In genomic region chr1:109256971-109257681, GRCh38 we compare ENCODE assay signal across 21 cellular contexts. TPM values are rescaled to one million over a fixed set of nuclear protein-coding genes. Genes with fewer than 3 reads are reported as not detected.
DNase-seq lines count a peak whose midpoint lies in the region; ATAC-seq and TF ChIP-seq lines count a peak whose summit lies in the region.
"Had no signal": no experiment of that assay in that cellular context is flagged by ENCODE, and none has a peak within 500 bp of the region (broad histone marks: within the 10 kb centered on the region; RNA-seq: fewer than 3 reads in every experiment).

No MANE protein-coding gene starts in this region.

- 37 to 56% methylated on average over 5 of the region's 5 CpGs for WGBS in esophagus squamous epithelium, 2 donors
- WGBS in thyroid gland, 2 donors: 91 to 93% methylated on average over 5 of the region's 5 CpGs

- no peak overlapping the region for H3K27ac Mint-ChIP-seq in activated CD8-positive, alpha-beta T cell treated with anti-CD3 and anti-CD28 coated beads for 36 hours
- no peak overlapping the region for H3K27ac Mint-ChIP-seq in activated CD8-positive, alpha-beta T cell treated with anti-CD3 and anti-CD28 coated beads, Interleukin-2, amount 10 ng/mL, durations not matched to agents 7 days and 5 days
- H3K27ac Mint-ChIP-seq: activated CD4-positive, alpha-beta T cell treated with anti-CD3 and anti-CD28 coated beads, Interleukin-2, amount 10 ng/mL, durations not matched to agents 7 days and 5 days; natural killer cell; stimulated activated effector memory CD8-positive, alpha-beta T cell treated with anti-CD3 and anti-CD28 coated beads, Interleukin-12 subunit alpha, Interleukin-12 subunit beta, amount 100 ng/mL, for 72 hours had no signal

- H3K9me3 ChIP-seq in WERI-Rb-1 (ENCODE audit: severe bottlenecking) (no peaks in the 10 kb centered on the region), esophagus squamous epithelium (no peaks in the 10 kb centered on the region), thyroid gland (no peaks in the 10 kb centered on the region), uterus (no peaks in the 10 kb centered on the region)
- H3K9me3 ChIP-seq: BLaER1 treated with 17β-estradiol and CSF1 and Interleukin-3, amounts not matched to agents 10 nM and 100 nM; HAP-1; upper lobe of right lung had no signal

- no peak for TF ChIP-seq CTCF in activated CD8-positive, alpha-beta T cell treated with anti-CD3 and anti-CD28 coated beads for 36 hours (IDR thresholded peaks at IDR 0.05)
- no peak for TF ChIP-seq CTCF in WERI-Rb-1 (IDR thresholded peaks at IDR 0.05; ENCODE audit: low read depth, low read length)
- TF ChIP-seq CTCF in esophagus squamous epithelium (IDR thresholded peaks at IDR 0.05): no peak
- TF ChIP-seq CTCF in thyroid gland (IDR thresholded peaks at IDR 0.05): no peak
- TF ChIP-seq CTCF in uterus (IDR thresholded peaks at IDR 0.05): no peak

- H3K36me3 Mint-ChIP-seq in activated CD8-positive, alpha-beta T cell treated with anti-CD3 and anti-CD28 coated beads for 36 hours (ENCODE audit: low read depth): no peaks in the 10 kb centered on the region
- no peaks in the 10 kb centered on the region for H3K36me3 Mint-ChIP-seq in activated CD8-positive, alpha-beta T cell treated with anti-CD3 and anti-CD28 coated beads, Interleukin-2, amount 10 ng/mL, durations not matched to agents 7 days and 5 days (ENCODE audit: low read depth)
- H3K36me3 Mint-ChIP-seq: natural killer cell; stimulated activated effector memory CD8-positive, alpha-beta T cell treated with anti-CD3 and anti-CD28 coated beads, Interleukin-12 subunit alpha, Interleukin-12 subunit beta, amount 100 ng/mL, for 72 hours had no signal

- H3K4me3 ChIP-seq in WERI-Rb-1 (ENCODE audit: low read depth, low read length) (no peak overlapping the region), esophagus squamous epithelium (no peak overlapping the region), thyroid gland (replicated peaks in 1 of 3) (no peak overlapping the region), uterus (no peak overlapping the region)
- H3K4me3 ChIP-seq: BLaER1 treated with 17β-estradiol and CSF1 and Interleukin-3, amounts not matched to agents 10 nM and 100 nM; HAP-1; upper lobe of right lung had no signal

- no peaks in the 10 kb centered on the region for H3K9me3 Mint-ChIP-seq in activated CD8-positive, alpha-beta T cell treated with anti-CD3 and anti-CD28 coated beads for 36 hours
- no peaks in the 10 kb centered on the region for H3K9me3 Mint-ChIP-seq in activated CD8-positive, alpha-beta T cell treated with anti-CD3 and anti-CD28 coated beads, Interleukin-2, amount 10 ng/mL, durations not matched to agents 7 days and 5 days (ENCODE audit: insufficient read depth)
- H3K9me3 Mint-ChIP-seq: activated CD4-positive, alpha-beta T cell treated with anti-CD3 and anti-CD28 coated beads, Interleukin-2, amount 10 ng/mL, durations not matched to agents 7 days and 5 days; natural killer cell; stimulated activated effector memory CD8-positive, alpha-beta T cell treated with anti-CD3 and anti-CD28 coated beads, Interleukin-12 subunit alpha, Interleukin-12 subunit beta, amount 100 ng/mL, for 72 hours had no signal

- ATAC-seq in activated CD8-positive, alpha-beta T cell treated with anti-CD3 and anti-CD28 coated beads for 36 hours: peak; percentile 20
- no peak for ATAC-seq in activated CD8-positive, alpha-beta T cell treated with anti-CD3 and anti-CD28 coated beads, Interleukin-2, amount 10 ng/mL, durations not matched to agents 7 days and 5 days
- no peak for ATAC-seq in GM21717 (IDR thresholded peaks at IDR 0.05; ENCODE audit: unreplicated experiment)
- ATAC-seq: natural killer cell; stimulated activated effector memory CD8-positive, alpha-beta T cell treated with anti-CD3 and anti-CD28 coated beads, Interleukin-12 subunit alpha, Interleukin-12 subunit beta, amount 100 ng/mL, for 72 hours; upper lobe of right lung had no signal

- intact Hi-C loops in activated CD8-positive, alpha-beta T cell treated with anti-CD3 and anti-CD28 coated beads for 36 hours (cut with micrococcal nuclease): no loop called here
- intact Hi-C loops in esophagus squamous epithelium (cut with DNase I) (loop anchor here (10.0 kb wide), 1 partner anchor 52 kb away; no protein-coding TSS in a partner anchor), thyroid gland (cut with DNase I) (loop anchor here (10.0 kb wide), 1 partner anchor 228 kb away; the partner anchor contains the start of gene ATXN7L2), uterus (cut with DNase I; ENCODE audit: low total_unique reads) (no loop called here)

- CTCF ChIA-PET in activated CD8-positive, alpha-beta T cell treated with anti-CD3 and anti-CD28 coated beads for 36 hours (lab: Charles Lee): interaction anchor here (0.6 to 1.2 kb wide), 4 partner anchors 26 to 276 kb away, joined by 3 to 4 read pairs (median 3); partner anchors contain the start of gene PSRC1
- CTCF ChIA-PET in activated CD8-positive, alpha-beta T cell treated with anti-CD3 and anti-CD28 coated beads, Interleukin-2, amount 10 ng/mL, durations not matched to agents 7 days and 5 days (lab: Charles Lee): interaction anchor here (0.9 to 1.9 kb wide), 3 partner anchors 18 to 275 kb away, joined by 3 to 6 read pairs (median 3); no protein-coding TSS in a partner anchor

- H3K4me1 Mint-ChIP-seq in activated CD8-positive, alpha-beta T cell treated with anti-CD3 and anti-CD28 coated beads for 36 hours (ENCODE audit: low read depth): peaks cover 2% of the 10 kb centered on the region
- H3K4me1 Mint-ChIP-seq in activated CD8-positive, alpha-beta T cell treated with anti-CD3 and anti-CD28 coated beads, Interleukin-2, amount 10 ng/mL, durations not matched to agents 7 days and 5 days (ENCODE audit: low read depth): peaks cover 7% of the 10 kb centered on the region

- H3K27ac ChIP-seq in WERI-Rb-1 (peak overlapping the region; percentile 82), esophagus squamous epithelium (peak overlapping the region in 3 of 4 donors; percentile 13 to 94 (median 48)), thyroid gland (peak overlapping the region in 2 of 3 donors; percentile 22 to 48), uterus (no peak overlapping the region)
- H3K27ac ChIP-seq: BLaER1 treated with 17β-estradiol and CSF1 and Interleukin-3, amounts not matched to agents 10 nM and 100 nM; upper lobe of right lung had no signal

- no peaks in the 10 kb centered on the region for H3K27me3 Mint-ChIP-seq in activated CD8-positive, alpha-beta T cell treated with anti-CD3 and anti-CD28 coated beads for 36 hours
- H3K27me3 Mint-ChIP-seq in activated CD8-positive, alpha-beta T cell treated with anti-CD3 and anti-CD28 coated beads, Interleukin-2, amount 10 ng/mL, durations not matched to agents 7 days and 5 days (ENCODE audit: low read depth): no peaks in the 10 kb centered on the region
- H3K27me3 Mint-ChIP-seq: activated CD4-positive, alpha-beta T cell treated with anti-CD3 and anti-CD28 coated beads, Interleukin-2, amount 10 ng/mL, durations not matched to agents 7 days and 5 days had no signal

- TF ChIP-seq POLR2A in esophagus squamous epithelium (IDR thresholded peaks at IDR 0.05): no peak
- TF ChIP-seq POLR2A in thyroid gland (IDR thresholded peaks at IDR 0.05): no peak
- TF ChIP-seq POLR2A in uterus (IDR thresholded peaks at IDR 0.05): no peak

- DNase-seq in activated CD8-positive, alpha-beta T cell treated with anti-CD3 and anti-CD28 coated beads for 36 hours: no peak
- DNase-seq in activated CD8-positive, alpha-beta T cell treated with anti-CD3 and anti-CD28 coated beads, Interleukin-2, amount 10 ng/mL, durations not matched to agents 7 days and 5 days: no peak
- DNase-seq in WERI-Rb-1 (no peak), esophagus squamous epithelium (lab: John Stamatoyannopoulos, UW) (no peak), thyroid gland (no peak), uterus (no peak)
- no peak for DNase-seq in stimulated activated CD4-positive, alpha-beta T cell treated with anti-CD3 and anti-CD28 coated beads, Interleukin-12 subunit alpha, Interleukin-12 subunit beta, amount 100 ng/mL, for 4 hours
- DNase-seq: activated CD4-positive, alpha-beta T cell treated with anti-CD3 and anti-CD28 coated beads, Interleukin-2, amount 10 ng/mL, durations not matched to agents 7 days and 5 days; activated naive CD4-positive, alpha-beta T cell; DMS153; natural killer cell; NCI-H146; NCI-H510A; upper lobe of right lung had no signal

- H3K4me3 Mint-ChIP-seq in activated CD8-positive, alpha-beta T cell treated with anti-CD3 and anti-CD28 coated beads for 36 hours: no peak overlapping the region
- H3K4me3 Mint-ChIP-seq in activated CD8-positive, alpha-beta T cell treated with anti-CD3 and anti-CD28 coated beads, Interleukin-2, amount 10 ng/mL, durations not matched to agents 7 days and 5 days: no peak overlapping the region
- H3K4me3 Mint-ChIP-seq: activated CD4-positive, alpha-beta T cell treated with anti-CD3 and anti-CD28 coated beads, Interleukin-2, amount 10 ng/mL, durations not matched to agents 7 days and 5 days; natural killer cell; stimulated activated effector memory CD8-positive, alpha-beta T cell treated with anti-CD3 and anti-CD28 coated beads, Interleukin-12 subunit alpha, Interleukin-12 subunit beta, amount 100 ng/mL, for 72 hours had no signal

- H3K36me3 ChIP-seq in WERI-Rb-1 (peaks cover 64% of the 10 kb centered on the region), esophagus squamous epithelium (peaks cover 0 to 46% (median 0%) of the 10 kb centered on the region in 3 donors), thyroid gland (peaks cover 7 to 8% of the 10 kb centered on the region in 2 donors), uterus (no peaks in the 10 kb centered on the region)
- H3K36me3 ChIP-seq: upper lobe of right lung had no signal

- H3K27me3 ChIP-seq in WERI-Rb-1 (ENCODE audit: insufficient read depth, low read depth, severe bottlenecking): no peaks in the 10 kb centered on the region
- H3K27me3 ChIP-seq in esophagus squamous epithelium: no peaks in the 10 kb centered on the region
- H3K27me3 ChIP-seq in thyroid gland: no peaks in the 10 kb centered on the region
- no peaks in the 10 kb centered on the region for H3K27me3 ChIP-seq in uterus
- H3K27me3 ChIP-seq: BLaER1 treated with 17β-estradiol and CSF1 and Interleukin-3, amounts not matched to agents 10 nM and 100 nM; upper lobe of right lung had no signal

- POLR2A ChIA-PET in activated CD8-positive, alpha-beta T cell treated with anti-CD3 and anti-CD28 coated beads for 36 hours (lab: Charles Lee): interaction anchor here (1.6 kb wide), 1 partner anchor 10 kb away, joined by 6 read pairs; no protein-coding TSS in a partner anchor
- POLR2A ChIA-PET in activated CD8-positive, alpha-beta T cell treated with anti-CD3 and anti-CD28 coated beads, Interleukin-2, amount 10 ng/mL, durations not matched to agents 7 days and 5 days (lab: Charles Lee): interaction anchor here (1.2 kb wide), 1 partner anchor 291 kb away, joined by 3 read pairs; the partner anchor contains the start of gene GNAI3

- H3K4me1 ChIP-seq in esophagus squamous epithelium (peaks cover 24 to 82% (median 28%) of the 10 kb centered on the region in 3 donors), thyroid gland (peaks cover 35 to 49% of the 10 kb centered on the region in 2 donors), uterus (peaks cover 0 to 14% of the 10 kb centered on the region in 2 donors)

RNA-seq across cellular contexts. Expression of gene CELSR2, which starts 7.8 kb away (rescaled TPM):
- total RNA-seq in activated CD8-positive, alpha-beta T cell treated with anti-CD3 and anti-CD28 coated beads for 36 hours: 1 to 10 TPM; 2.7 to 3.1 TPM
- total RNA-seq in activated CD8-positive, alpha-beta T cell treated with anti-CD3 and anti-CD28 coated beads, Interleukin-2, amount 10 ng/mL, durations not matched to agents 7 days and 5 days: 1 to 10 TPM; 4.9 to 5.2 TPM
- total RNA-seq in esophagus squamous epithelium (10 to 100 TPM; 23.4 to 57.2 (median 39.9) TPM), thyroid gland (10 to 100 TPM; 23.5 to 54.9 (median 47.6) TPM), uterus (1 to 10 TPM in 3 of 4 donors, under 1 TPM in 1; 0.26 to 9.6 (median 5.4) TPM)

RNA-seq across cellular contexts. Expression of gene PSRC1, which starts 25.8 kb away (rescaled TPM):
- 10 to 100 TPM; 12.9 to 14.0 TPM for total RNA-seq in activated CD8-positive, alpha-beta T cell treated with anti-CD3 and anti-CD28 coated beads for 36 hours
- total RNA-seq in activated CD8-positive, alpha-beta T cell treated with anti-CD3 and anti-CD28 coated beads, Interleukin-2, amount 10 ng/mL, durations not matched to agents 7 days and 5 days: 10 to 100 TPM; 38.2 to 40.7 TPM
- total RNA-seq in esophagus squamous epithelium (10 to 100 TPM in 1 of 4 donors, 1 to 10 TPM in 3; 2.3 to 13.1 (median 8.7) TPM), thyroid gland (1 to 10 TPM; 1.0 to 4.0 (median 2.2) TPM), uterus (10 to 100 TPM in 1 of 4 donors, 1 to 10 TPM in 3; 3.8 to 11.4 (median 7.5) TPM)

RNA-seq across cellular contexts. Expression of gene SARS1, which starts 43.4 kb away (rescaled TPM):
- 100 to 1,000 TPM; 226 to 228 TPM for total RNA-seq in activated CD8-positive, alpha-beta T cell treated with anti-CD3 and anti-CD28 coated beads for 36 hours
- total RNA-seq in activated CD8-positive, alpha-beta T cell treated with anti-CD3 and anti-CD28 coated beads, Interleukin-2, amount 10 ng/mL, durations not matched to agents 7 days and 5 days: 100 to 1,000 TPM; 145 to 157 TPM
- total RNA-seq in esophagus squamous epithelium (100 to 1,000 TPM in 3 of 4 donors, 10 to 100 TPM in 1; 85.8 to 150 (median 134) TPM), thyroid gland (100 to 1,000 TPM; 164 to 264 (median 200) TPM), uterus (100 to 1,000 TPM in 3 of 4 donors, 10 to 100 TPM in 1; 98.1 to 138 (median 112) TPM)

RNA-seq across cellular contexts. Expression of gene MYBPHL, which starts 49.7 kb away (rescaled TPM):
- not detected for total RNA-seq in activated CD8-positive, alpha-beta T cell treated with anti-CD3 and anti-CD28 coated beads for 36 hours
- total RNA-seq in activated CD8-positive, alpha-beta T cell treated with anti-CD3 and anti-CD28 coated beads, Interleukin-2, amount 10 ng/mL, durations not matched to agents 7 days and 5 days: not detected
- total RNA-seq in esophagus squamous epithelium (not detected), thyroid gland (not detected), uterus (under 1 TPM in 1 of 4 donors, not detected in 3; 0.76 TPM)
- total RNA-seq: A172; activated CD4-positive, alpha-beta T cell treated with anti-CD3 and anti-CD28 coated beads, Interleukin-2, amount 10 ng/mL, durations not matched to agents 7 days and 5 days; endothelial cell of umbilical vein; natural killer cell; pulmonary artery endothelial cell had no signal

Comparison
In these comparisons a context has a peak if more than half of its experiments do, and no peak if none do; other contexts are left out.
1. H3K27ac ChIP-seq: peak in WERI-Rb-1 (single experiment), esophagus squamous epithelium (3 of 4) and thyroid gland (2 of 3); none in uterus (0 of 2).
2. intact Hi-C loops: an anchor here in esophagus squamous epithelium (10.0 kb wide) and thyroid gland (10.0 kb wide); none called in activated CD8-positive, alpha-beta T cell treated with anti-CD3 and anti-CD28 coated beads for 36 hours and uterus.